Comparison of ENCODE assay signal across 1 cellular context in the genomic region with DNA sequence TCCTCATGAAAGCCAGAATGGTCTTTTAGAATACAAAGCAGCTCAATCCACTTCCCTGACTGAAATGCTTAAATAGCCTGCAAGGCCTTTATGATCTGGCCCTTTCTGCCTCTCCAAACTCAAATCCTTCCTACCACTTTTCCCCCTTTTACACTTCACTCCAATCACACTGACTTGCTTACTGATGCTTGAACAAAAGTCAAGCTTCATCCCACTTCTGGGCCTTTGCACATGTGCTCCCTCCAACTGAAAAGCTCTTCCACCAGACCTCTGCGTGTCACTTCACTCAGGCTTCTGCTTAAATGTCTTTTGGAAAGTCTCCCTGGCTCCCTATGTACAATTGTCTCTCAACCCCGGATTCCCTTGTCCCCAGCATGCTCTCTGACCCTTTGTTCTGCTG.
TF ChIP-seq lines count a peak whose summit lies in the region.

No MANE protein-coding gene starts in this region.

TF ChIP-seq in K562, 482 proteins besides CTCF, POLR2A, EP300 and RAD21:
- TF ChIP-seq ZBTB1 (CRISPR knock-in tag; IDR thresholded peaks at IDR 0.05; ENCODE audit: borderline replicate concordance, low read depth), result no peak
- peak; percentile 17; the same call in 1 of the 2 replicates for TF ChIP-seq POLR2AphosphoS5 (IDR thresholded peaks at IDR 0.05; ENCODE audit: control insufficient read depth, insufficient read depth, low read depth, low read length)
